9 cellular contexts compared by ENCODE assay signal in the genomic region with DNA sequence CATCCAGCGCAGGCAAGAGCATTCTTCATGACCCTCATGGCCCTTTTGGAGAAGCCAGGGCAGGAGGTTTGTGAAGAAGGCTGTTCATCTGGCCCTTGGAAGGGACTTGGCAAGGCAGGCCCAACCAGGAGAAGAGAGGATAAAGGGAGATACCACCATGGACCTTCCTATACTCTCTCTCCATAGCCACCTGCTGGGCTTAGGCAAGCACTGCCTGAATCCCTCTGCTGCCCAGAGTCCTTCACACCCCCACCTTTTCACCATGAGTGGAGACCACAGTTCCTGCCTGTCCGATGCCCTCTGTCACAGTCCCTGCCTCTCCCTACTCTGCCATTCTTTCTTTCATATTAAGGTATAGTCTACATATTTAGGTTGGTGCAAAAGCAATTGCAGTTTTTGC. TPM values are rescaled to one million over a fixed set of nuclear protein-coding genes. Genes with fewer than 3 reads are reported as not detected.
DNase-seq lines count a peak whose midpoint lies in the region; ATAC-seq and TF ChIP-seq lines count a peak whose summit lies in the region.
"Had no signal": no experiment of that assay in that cellular context is flagged by ENCODE, and none has a peak within 500 bp of the region (broad histone marks: within the 10 kb centered on the region; RNA-seq: fewer than 3 reads in every experiment).

No MANE protein-coding gene starts in this region.

- H3K4me1 ChIP-seq in right lobe of liver: no peaks in the 10 kb centered on the region

- 100% methylated on average over 1 of the region's 2 CpGs for WGBS in right lobe of liver (ENCODE audit: insufficient coverage, low coverage, low lambda C conversion rate, missing lambda C conversion rate)

- H3K27ac ChIP-seq in right lobe of liver: no peak overlapping the region
- no peak overlapping the region for H3K27ac ChIP-seq in dorsolateral prefrontal cortex
- H3K27ac ChIP-seq: neutrophil had no signal

- CTCF ChIA-PET in activated CD8-positive, alpha-beta T cell treated with anti-CD3 and anti-CD28 coated beads for 36 hours (lab: Charles Lee): interaction anchor here (1.0 to 1.5 kb wide), 2 partner anchors 17 to 82 kb away, joined by 3 read pairs; no protein-coding TSS in a partner anchor

- intact Hi-C loops in activated CD8-positive, alpha-beta T cell treated with anti-CD3 and anti-CD28 coated beads for 36 hours (cut with micrococcal nuclease): no loop called here
- intact Hi-C loops in right lobe of liver (cut with DNase I) (no loop called here), dorsolateral prefrontal cortex (cut with DNase I) (no loop called here)

- no peaks in the 10 kb centered on the region for H3K36me3 ChIP-seq in right lobe of liver
- H3K36me3 ChIP-seq: neutrophil had no signal

- H3K9me3 Mint-ChIP-seq in HFFc6: no peaks in the 10 kb centered on the region
- H3K9me3 Mint-ChIP-seq in activated CD8-positive, alpha-beta T cell treated with anti-CD3 and anti-CD28 coated beads for 36 hours: no peaks in the 10 kb centered on the region

- H3K9me3 ChIP-seq in right lobe of liver: no peaks in the 10 kb centered on the region
- H3K9me3 ChIP-seq: neutrophil had no signal

- TF ChIP-seq CTCF in HFFc6 (IDR thresholded peaks at IDR 0.05) (peak; percentile 58), right lobe of liver (IDR thresholded peaks at IDR 0.05) (peak; percentile 20 to 29 (median 26)), dorsolateral prefrontal cortex (IDR thresholded peaks at IDR 0.05 in 54 of 56, conservative IDR thresholded peaks at IDR 0.05 in 2 of 56; ENCODE audit: low read depth in 1 of 56, partially characterized antibody in 56 of 56) (no peak)
- TF ChIP-seq CTCF in activated CD8-positive, alpha-beta T cell treated with anti-CD3 and anti-CD28 coated beads for 36 hours (IDR thresholded peaks at IDR 0.05): peak; percentile 27

- H3K27me3 ChIP-seq in right lobe of liver (no peaks in the 10 kb centered on the region), dorsolateral prefrontal cortex (no peaks in the 10 kb centered on the region)
- H3K27me3 ChIP-seq: neutrophil had no signal

- no peak for TF ChIP-seq POLR2A in right lobe of liver (IDR thresholded peaks at IDR 0.05)

- DNase-seq in EL (peak; percentile 26), HFFc6 (no peak), right lobe of liver (no peak), dedifferentiated amniotic fluid mesenchymal stem cell (ENCODE audit: extremely low spot score) (no peak), dorsolateral prefrontal cortex (no peak), T-helper 9 cell (no peak)
- DNase-seq in activated CD8-positive, alpha-beta T cell treated with anti-CD3 and anti-CD28 coated beads for 36 hours: no peak
- no peak for DNase-seq in activated CD4-positive, alpha-beta T cell treated with anti-CD3 and anti-CD28 coated beads, Interleukin-2, amount 50 U/mL, for 4 hours

- H3K4me3 ChIP-seq in right lobe of liver (no peak overlapping the region), dorsolateral prefrontal cortex (no peak overlapping the region)

- H3K4me3 Mint-ChIP-seq in HFFc6: no peak overlapping the region
- no peak overlapping the region for H3K4me3 Mint-ChIP-seq in activated CD8-positive, alpha-beta T cell treated with anti-CD3 and anti-CD28 coated beads for 36 hours

- H3K36me3 Mint-ChIP-seq in HFFc6 (ENCODE audit: low read depth): no peaks in the 10 kb centered on the region
- H3K36me3 Mint-ChIP-seq in activated CD8-positive, alpha-beta T cell treated with anti-CD3 and anti-CD28 coated beads for 36 hours (ENCODE audit: low read depth): no peaks in the 10 kb centered on the region

- H3K27ac Mint-ChIP-seq in HFFc6: no peak overlapping the region
- no peak overlapping the region for H3K27ac Mint-ChIP-seq in activated CD8-positive, alpha-beta T cell treated with anti-CD3 and anti-CD28 coated beads for 36 hours

- no peaks in the 10 kb centered on the region for H3K4me1 Mint-ChIP-seq in HFFc6 (ENCODE audit: low read depth)
- H3K4me1 Mint-ChIP-seq in activated CD8-positive, alpha-beta T cell treated with anti-CD3 and anti-CD28 coated beads for 36 hours (ENCODE audit: low read depth): no peaks in the 10 kb centered on the region

- peak; percentile 49 for ATAC-seq in activated CD8-positive, alpha-beta T cell treated with anti-CD3 and anti-CD28 coated beads for 36 hours
- peak; percentile 60 to 81 (median 73) for ATAC-seq in right lobe of liver

- POLR2A ChIA-PET in activated CD8-positive, alpha-beta T cell treated with anti-CD3 and anti-CD28 coated beads for 36 hours (lab: Charles Lee): no interaction called here

- H3K27me3 Mint-ChIP-seq in HFFc6 (ENCODE audit: insufficient read depth): peaks cover 6% of the 10 kb centered on the region
- H3K27me3 Mint-ChIP-seq in activated CD8-positive, alpha-beta T cell treated with anti-CD3 and anti-CD28 coated beads for 36 hours: peaks cover 1% of the 10 kb centered on the region

RNA-seq across cellular contexts. Expression of gene SFMBT1, which starts 10.6 kb away (rescaled TPM):
- 1 to 10 TPM; 3.0 to 4.8 (median 3.9) TPM for total RNA-seq in HFFc6 (2021; fragmentation: NEBNext Ultra II Directional; extraction: Animal tissue kit (Norgen Biotek cat#: 25700))
- 10 to 100 TPM; 17.8 to 20.1 TPM for total RNA-seq in activated CD8-positive, alpha-beta T cell treated with anti-CD3 and anti-CD28 coated beads for 36 hours
- total RNA-seq in right lobe of liver: 10 to 100 TPM in 4 of 6 experiments, 1 to 10 TPM in 2; 9.2 to 14.0 (median 10.7) TPM
- total RNA-seq in dorsolateral prefrontal cortex: 10 to 100 TPM in 103 of 120 experiments, 1 to 10 TPM in 17; 7.1 to 28.2 (median 13.3) TPM

Comparison
In these comparisons a context has a peak if more than half of its experiments do, and no peak if none do; other contexts are left out.
1. CTCF ChIP-seq: peak in HFFc6 (single experiment), activated CD8-positive, alpha-beta T cell treated with anti-CD3 and anti-CD28 coated beads for 36 hours (single experiment) and right lobe of liver (4 of 4); none in dorsolateral prefrontal cortex (0 of 56).